1 cellular context compared by ENCODE assay signal in genomic region chr12:14621821-14622220, GRCh38.
TF ChIP-seq lines count a peak whose summit lies in the region.

No MANE protein-coding gene starts in this region.

TF ChIP-seq in GM12878, 131 proteins besides CTCF, POLR2A, EP300 and RAD21 (continued from another document and continues in another):
- TF ChIP-seq, protein P1, sequence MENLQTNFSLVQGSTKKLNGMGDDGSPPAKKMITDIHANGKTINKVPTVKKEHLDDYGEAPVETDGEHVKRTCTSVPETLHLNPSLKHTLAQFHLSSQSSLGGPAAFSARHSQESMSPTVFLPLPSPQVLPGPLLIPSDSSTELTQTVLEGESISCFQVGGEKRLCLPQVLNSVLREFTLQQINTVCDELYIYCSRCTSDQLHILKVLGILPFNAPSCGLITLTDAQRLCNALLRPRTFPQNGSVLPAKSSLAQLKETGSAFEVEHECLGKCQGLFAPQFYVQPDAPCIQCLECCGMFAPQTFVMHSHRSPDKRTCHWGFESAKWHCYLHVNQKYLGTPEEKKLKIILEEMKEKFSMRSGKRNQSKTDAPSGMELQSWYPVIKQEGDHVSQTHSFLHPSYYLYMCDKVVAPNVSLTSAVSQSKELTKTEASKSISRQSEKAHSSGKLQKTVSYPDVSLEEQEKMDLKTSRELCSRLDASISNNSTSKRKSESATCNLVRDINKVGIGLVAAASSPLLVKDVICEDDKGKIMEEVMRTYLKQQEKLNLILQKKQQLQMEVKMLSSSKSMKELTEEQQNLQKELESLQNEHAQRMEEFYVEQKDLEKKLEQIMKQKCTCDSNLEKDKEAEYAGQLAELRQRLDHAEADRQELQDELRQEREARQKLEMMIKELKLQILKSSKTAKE (IDR thresholded peaks at IDR 0.05; ENCODE audit: low read depth, poor library complexity, severe bottlenecking) = peak; percentile 23
- TF ChIP-seq, protein P2, sequence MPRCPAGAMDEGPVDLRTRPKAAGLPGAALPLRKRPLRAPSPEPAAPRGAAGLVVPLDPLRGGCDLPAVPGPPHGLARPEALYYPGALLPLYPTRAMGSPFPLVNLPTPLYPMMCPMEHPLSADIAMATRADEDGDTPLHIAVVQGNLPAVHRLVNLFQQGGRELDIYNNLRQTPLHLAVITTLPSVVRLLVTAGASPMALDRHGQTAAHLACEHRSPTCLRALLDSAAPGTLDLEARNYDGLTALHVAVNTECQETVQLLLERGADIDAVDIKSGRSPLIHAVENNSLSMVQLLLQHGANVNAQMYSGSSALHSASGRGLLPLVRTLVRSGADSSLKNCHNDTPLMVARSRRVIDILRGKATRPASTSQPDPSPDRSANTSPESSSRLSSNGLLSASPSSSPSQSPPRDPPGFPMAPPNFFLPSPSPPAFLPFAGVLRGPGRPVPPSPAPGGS (IDR thresholded peaks at IDR 0.05; ENCODE audit: borderline replicate concordance, insufficient read depth, low read depth, low read length, poor library complexity, severe bottlenecking) = no peak
- TF ChIP-seq IRF3 (IDR thresholded peaks at IDR 0.05) = no peak
- TF ChIP-seq HDAC2 (IDR thresholded peaks at IDR 0.05) = no peak
- TF ChIP-seq JUND (IDR thresholded peaks at IDR 0.05; ENCODE audit: low read depth, low read length) = no peak
- TF ChIP-seq TBL1XR1 (IDR thresholded peaks at IDR 0.05; ENCODE audit: low read depth, low read length) = no peak
- no peak for TF ChIP-seq ZZZ3 (IDR thresholded peaks at IDR 0.05; ENCODE audit: control insufficient read depth, insufficient read length, low read depth)
- peak; percentile 66 to 81 for TF ChIP-seq IKZF2 (IDR thresholded peaks at IDR 0.05)
- peak; percentile 83 for TF ChIP-seq CREB1 (IDR thresholded peaks at IDR 0.05; ENCODE audit: low read depth)
- TF ChIP-seq HDAC6 (IDR thresholded peaks at IDR 0.05; ENCODE audit: unreplicated experiment) = no peak
- no peak for TF ChIP-seq NR2C2 (IDR thresholded peaks at IDR 0.05; ENCODE audit: borderline replicate concordance, control insufficient read depth, insufficient read length, low read depth)
- no peak for TF ChIP-seq SIX5 (IDR thresholded peaks at IDR 0.05; ENCODE audit: low read depth, low read length, severe bottlenecking)
- TF ChIP-seq MEF2B (IDR thresholded peaks at IDR 0.05; ENCODE audit: partially characterized antibody, poor library complexity, severe bottlenecking) = peak; percentile 86
- peak; percentile 60; the same call in 1 of the 2 replicates for TF ChIP-seq ZSCAN29 (IDR thresholded peaks at IDR 0.05)
- TF ChIP-seq SP1 (IDR thresholded peaks at IDR 0.05; ENCODE audit: low read depth, low read length) = no peak
- peak; percentile 55; the same call in 1 of the 2 replicates for TF ChIP-seq ZBED1 (IDR thresholded peaks at IDR 0.05; ENCODE audit: borderline replicate concordance)
- peak; percentile 67 for TF ChIP-seq NR2F1 (conservative IDR thresholded peaks at IDR 0.05)
- TF ChIP-seq, protein P3, sequence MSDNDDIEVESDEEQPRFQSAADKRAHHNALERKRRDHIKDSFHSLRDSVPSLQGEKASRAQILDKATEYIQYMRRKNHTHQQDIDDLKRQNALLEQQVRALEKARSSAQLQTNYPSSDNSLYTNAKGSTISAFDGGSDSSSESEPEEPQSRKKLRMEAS (IDR thresholded peaks at IDR 0.05; ENCODE audit: low read depth, low read length) = no peak
- TF ChIP-seq FOXM1 (IDR thresholded peaks at IDR 0.05; ENCODE audit: low read depth, low read length) = peak; percentile 74; the same call in 1 of the 2 replicates
- peak; percentile 14; the same call in 1 of the 2 replicates for TF ChIP-seq SPI1 (IDR thresholded peaks at IDR 0.05; ENCODE audit: borderline replicate concordance, insufficient read depth, low read depth, low read length)
- peak; percentile 84 for TF ChIP-seq PAX5 (IDR thresholded peaks at IDR 0.05; ENCODE audit: borderline replicate concordance, low read depth, low read length)
- no peak for TF ChIP-seq SREBF1 (IDR thresholded peaks at IDR 0.05; ENCODE audit: low read length)
- TF ChIP-seq GABPA (IDR thresholded peaks at IDR 0.05; ENCODE audit: low read depth) = 0 out of 2 replicates have a peak, but pooled peaks have one; percentile 19
- 0 out of 4 replicates have a peak, but pooled peaks of 1 of the 2 experiments have one; percentile 61 for TF ChIP-seq CEBPB (IDR thresholded peaks at IDR 0.05; ENCODE audit: borderline replicate concordance in 1 of 2, low read depth in 2 of 2, low read length in 2 of 2)
- TF ChIP-seq BCL11A (IDR thresholded peaks at IDR 0.05; ENCODE audit: low read depth, low read length) = peak; percentile 94
- TF ChIP-seq MEF2A (IDR thresholded peaks at IDR 0.05; ENCODE audit: insufficient read depth, low read depth, low read length) = peak; percentile 48; the same call in 1 of the 2 replicates
- peak; percentile 96 for TF ChIP-seq MTA2 (IDR thresholded peaks at IDR 0.05; ENCODE audit: low read depth)
- no peak for TF ChIP-seq FOXK2 (IDR thresholded peaks at IDR 0.05)
- TF ChIP-seq MYC (IDR thresholded peaks at IDR 0.05; ENCODE audit: insufficient read depth, insufficient read length, insufficient replicate concordance, low read length, severe bottlenecking) = no peak
- TF ChIP-seq YBX1 (IDR thresholded peaks at IDR 0.05) = no peak
- no peak for TF ChIP-seq BRCA1 (IDR thresholded peaks at IDR 0.05; ENCODE audit: low read depth, low read length)
- no peak for TF ChIP-seq SRF (IDR thresholded peaks at IDR 0.05; ENCODE audit: low read depth in 2 of 2, low read length in 2 of 2)
- TF ChIP-seq, protein P4, sequence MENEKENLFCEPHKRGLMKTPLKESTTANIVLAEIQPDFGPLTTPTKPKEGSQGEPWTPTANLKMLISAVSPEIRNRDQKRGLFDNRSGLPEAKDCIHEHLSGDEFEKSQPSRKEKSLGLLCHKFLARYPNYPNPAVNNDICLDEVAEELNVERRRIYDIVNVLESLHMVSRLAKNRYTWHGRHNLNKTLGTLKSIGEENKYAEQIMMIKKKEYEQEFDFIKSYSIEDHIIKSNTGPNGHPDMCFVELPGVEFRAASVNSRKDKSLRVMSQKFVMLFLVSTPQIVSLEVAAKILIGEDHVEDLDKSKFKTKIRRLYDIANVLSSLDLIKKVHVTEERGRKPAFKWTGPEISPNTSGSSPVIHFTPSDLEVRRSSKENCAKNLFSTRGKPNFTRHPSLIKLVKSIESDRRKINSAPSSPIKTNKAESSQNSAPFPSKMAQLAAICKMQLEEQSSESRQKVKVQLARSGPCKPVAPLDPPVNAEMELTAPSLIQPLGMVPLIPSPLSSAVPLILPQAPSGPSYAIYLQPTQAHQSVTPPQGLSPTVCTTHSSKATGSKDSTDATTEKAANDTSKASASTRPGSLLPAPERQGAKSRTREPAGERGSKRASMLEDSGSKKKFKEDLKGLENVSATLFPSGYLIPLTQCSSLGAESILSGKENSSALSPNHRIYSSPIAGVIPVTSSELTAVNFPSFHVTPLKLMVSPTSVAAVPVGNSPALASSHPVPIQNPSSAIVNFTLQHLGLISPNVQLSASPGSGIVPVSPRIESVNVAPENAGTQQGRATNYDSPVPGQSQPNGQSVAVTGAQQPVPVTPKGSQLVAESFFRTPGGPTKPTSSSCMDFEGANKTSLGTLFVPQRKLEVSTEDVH (IDR thresholded peaks at IDR 0.05; ENCODE audit: low read depth, partially characterized antibody) = no peak
- no peak for TF ChIP-seq NFXL1 (IDR thresholded peaks at IDR 0.05; ENCODE audit: borderline replicate concordance)
- no peak for TF ChIP-seq NR2C1 (IDR thresholded peaks at IDR 0.05)
- TF ChIP-seq TARDBP (IDR thresholded peaks at IDR 0.05; ENCODE audit: borderline replicate concordance) = no peak
- peak; percentile 32; the same call in 1 of the 2 replicates for TF ChIP-seq REST (IDR thresholded peaks at IDR 0.05; ENCODE audit: low read depth, low read length)
- TF ChIP-seq TCF12 (IDR thresholded peaks at IDR 0.05; ENCODE audit: low read depth, low read length) = no peak
- TF ChIP-seq TAF1 (IDR thresholded peaks at IDR 0.05; ENCODE audit: borderline replicate concordance, low read depth, low read length) = no peak
- TF ChIP-seq TCF7 (IDR thresholded peaks at IDR 0.05; ENCODE audit: borderline replicate concordance) = 0 out of 2 replicates have a peak, but pooled peaks have one; percentile 18
- peak; percentile 87 for TF ChIP-seq NFIC (IDR thresholded peaks at IDR 0.05; ENCODE audit: low read depth, low read length)
- no peak for TF ChIP-seq CHD1 (IDR thresholded peaks at IDR 0.05; ENCODE audit: low read depth, low read length)
- no peak for TF ChIP-seq RBBP5 (conservative IDR thresholded peaks at IDR 0.05)
- no peak for TF ChIP-seq ZNF622 (IDR thresholded peaks at IDR 0.05)
- TF ChIP-seq, protein P5, sequence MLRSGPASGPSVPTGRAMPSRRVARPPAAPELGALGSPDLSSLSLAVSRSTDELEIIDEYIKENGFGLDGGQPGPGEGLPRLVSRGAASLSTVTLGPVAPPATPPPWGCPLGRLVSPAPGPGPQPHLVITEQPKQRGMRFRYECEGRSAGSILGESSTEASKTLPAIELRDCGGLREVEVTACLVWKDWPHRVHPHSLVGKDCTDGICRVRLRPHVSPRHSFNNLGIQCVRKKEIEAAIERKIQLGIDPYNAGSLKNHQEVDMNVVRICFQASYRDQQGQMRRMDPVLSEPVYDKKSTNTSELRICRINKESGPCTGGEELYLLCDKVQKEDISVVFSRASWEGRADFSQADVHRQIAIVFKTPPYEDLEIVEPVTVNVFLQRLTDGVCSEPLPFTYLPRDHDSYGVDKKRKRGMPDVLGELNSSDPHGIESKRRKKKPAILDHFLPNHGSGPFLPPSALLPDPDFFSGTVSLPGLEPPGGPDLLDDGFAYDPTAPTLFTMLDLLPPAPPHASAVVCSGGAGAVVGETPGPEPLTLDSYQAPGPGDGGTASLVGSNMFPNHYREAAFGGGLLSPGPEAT (IDR thresholded peaks at IDR 0.05; ENCODE audit: low read depth) = peak; percentile 34; the same call in 1 of the 2 replicates
- peak; percentile 78 for TF ChIP-seq ATF7 (IDR thresholded peaks at IDR 0.05; ENCODE audit: low read depth)
- TF ChIP-seq ZBTB33 (IDR thresholded peaks at IDR 0.05) = no peak
- no peak for TF ChIP-seq PAX8 (IDR thresholded peaks at IDR 0.05)
- TF ChIP-seq ZNF384 (IDR thresholded peaks at IDR 0.05; ENCODE audit: borderline replicate concordance, low read depth, low read length) = no peak
- TF ChIP-seq HCFC1 (IDR thresholded peaks at IDR 0.05; ENCODE audit: low read length) = no peak
- peak; percentile 48 for TF ChIP-seq PBX3 (IDR thresholded peaks at IDR 0.05; ENCODE audit: insufficient replicate concordance, low read depth, low read length)
